ENCODE assay signal across 8 cellular contexts in genomic region chr5:36606437-36607113, GRCh38. TPM values are rescaled to one million over a fixed set of nuclear protein-coding genes. Genes with fewer than 3 reads are reported as not detected.
DNase-seq lines count a peak whose midpoint lies in the region; ATAC-seq, FAIRE-seq and TF ChIP-seq lines count a peak whose summit lies in the region.

TSS of gene SLC1A3 (plus strand) at chr5:36606606. CDS start at chr5:36608424, 1,818 bp downstream.

- no peak for FAIRE-seq in HepG2 (lab: Jason Lieb, UNC)

- POLR2A ChIA-PET in HepG2 (lab: Yijun Ruan, JAX), result no interaction called here

- H4K20me1 ChIP-seq in HepG2 (ENCODE audit: insufficient read depth, low read length), result no peaks in the 10 kb centered on the region

- peaks cover 67% of the 10 kb centered on the region for H3K27me3 Mint-ChIP-seq in activated T-helper 2 cell treated with anti-CD3 and anti-CD28 coated beads, Interferon-gamma antibody, Interleukin-2, Interleukin-4, amounts not matched to agents 10 μg/mL and 5 μg/mL and 100 μg/mL, durations not matched to agents 14 hours and 24 hours and 36 hours (ENCODE audit: low read depth)
- H3K27me3 Mint-ChIP-seq in type B pancreatic cell, result peaks cover 8% of the 10 kb centered on the region

- peak within 1 kb of the TSS; percentile 30 for H3K27ac Mint-ChIP-seq in activated T-helper 2 cell treated with anti-CD3 and anti-CD28 coated beads, Interferon-gamma antibody, Interleukin-2, Interleukin-4, amounts not matched to agents 10 μg/mL and 5 μg/mL and 100 μg/mL, durations not matched to agents 14 hours and 24 hours and 36 hours
- H3K27ac Mint-ChIP-seq in type B pancreatic cell, result peak within 1 kb of the TSS; percentile 84

- ATAC-seq in HepG2, result no peak
- peak; percentile 88 for ATAC-seq in HG02623 (IDR thresholded peaks at IDR 0.05; ENCODE audit: unreplicated experiment)
- peak; percentile 82 for ATAC-seq in gastroesophageal sphincter

- TF ChIP-seq RAD21 in liver (IDR thresholded peaks at IDR 0.05) (no peak), HepG2 (CRISPR knock-in tag; IDR thresholded peaks at IDR 0.05) (no peak)

- TF ChIP-seq EP300 in HepG2 (IDR thresholded peaks at IDR 0.05; ENCODE audit: low read depth in 2 of 2, low read length in 2 of 2) (no peak), HepG2 (CRISPR knock-in tag; IDR thresholded peaks at IDR 0.05; ENCODE audit: borderline replicate concordance) (no peak), gastroesophageal sphincter (IDR thresholded peaks at IDR 0.05) (no peak)

- H3K27ac ChIP-seq in liver (ENCODE audit: low read depth in 1 of 2, low read length in 2 of 2) (no peak within 1 kb of the TSS), HepG2 (ENCODE audit: extremely low read length, insufficient read depth, low read length) (no peak within 1 kb of the TSS), gastroesophageal sphincter (peak within 1 kb of the TSS; percentile 27 to 73 (median 58))

- DNase-seq in HepG2 (ENCODE audit: low spot score) (no peak), NB4 (ENCODE audit: low read depth) (peak; percentile 73), type B pancreatic cell (ENCODE audit: extremely low spot score, unreplicated experiment) (no peak)
- peak; percentile 16 for DNase-seq in activated T-helper 2 cell treated with anti-CD3 and anti-CD28 coated beads, Interferon-gamma antibody, Interleukin-2, Interleukin-4, amounts not matched to agents 10 μg/mL and 5 μg/mL and 100 μg/mL, durations not matched to agents 14 hours and 24 hours and 36 hours (ENCODE audit: low spot score)

- in situ Hi-C loops in HepG2 (cut with HindIII; ENCODE audit: extremely low pct_ligation_motif_present, low pct_unique_long_range_greater_than_20kb), result no loop called here

- CTCF ChIA-PET in HepG2 (lab: Yijun Ruan, JAX; ENCODE audit: low intra/inter-chr PET ratio, low total read pairs), result no interaction called here

- no peaks in the 10 kb centered on the region for H3K36me3 ChIP-seq in liver (ENCODE audit: control insufficient read depth in 4 of 4, insufficient read depth in 3 of 4, low read depth in 1 of 4, low read length in 3 of 4)
- H3K36me3 ChIP-seq in HepG2 (replicated peaks in 1 of 2; ENCODE audit: control insufficient read depth in 1 of 2, insufficient read depth in 2 of 2, low read length in 2 of 2), result no peaks in the 10 kb centered on the region
- no peaks in the 10 kb centered on the region for H3K36me3 ChIP-seq in gastroesophageal sphincter
- peaks cover 16% of the 10 kb centered on the region for H3K36me3 ChIP-seq in neuron (ENCODE audit: insufficient read depth, low read length)

- H3K79me2 ChIP-seq in HepG2 (ENCODE audit: insufficient read depth, low read length), result no peaks in the 10 kb centered on the region

- peaks cover 16% of the 10 kb centered on the region for H3K4me1 Mint-ChIP-seq in activated T-helper 2 cell treated with anti-CD3 and anti-CD28 coated beads, Interferon-gamma antibody, Interleukin-2, Interleukin-4, amounts not matched to agents 10 μg/mL and 5 μg/mL and 100 μg/mL, durations not matched to agents 14 hours and 24 hours and 36 hours (ENCODE audit: low read depth)
- peaks cover 36% of the 10 kb centered on the region for H3K4me1 Mint-ChIP-seq in type B pancreatic cell (ENCODE audit: unreplicated experiment)

- H3K9me3 ChIP-seq in liver (ENCODE audit: control insufficient read depth in 4 of 4, low read length in 3 of 4) (peaks cover 0 to 2% (median under 1%) of the 10 kb centered on the region in 4 donors), HepG2 (ENCODE audit: low read length) (no peaks in the 10 kb centered on the region), gastroesophageal sphincter (no peaks in the 10 kb centered on the region), neuron (ENCODE audit: low read length) (peaks cover 3% of the 10 kb centered on the region)

- peak within 1 kb of the TSS; percentile 3 to 38 (median 37) for H3K4me3 ChIP-seq in liver (ENCODE audit: low read depth in 1 of 3, low read length in 3 of 3)
- no peak within 1 kb of the TSS for H3K4me3 ChIP-seq in HepG2 (replicated peaks in 1 of 3; ENCODE audit: insufficient read depth in 1 of 3, low read depth in 2 of 3, low read length in 3 of 3)
- H3K4me3 ChIP-seq in NB4 (ENCODE audit: low read depth, low read length), result peak within 1 kb of the TSS; percentile 67
- H3K4me3 ChIP-seq in gastroesophageal sphincter, result peak within 1 kb of the TSS; percentile 60 to 98
- H3K4me3 ChIP-seq in neuron (ENCODE audit: low read length), result peak within 1 kb of the TSS; percentile 83

- no peak within 1 kb of the TSS for H3K4me2 ChIP-seq in HepG2 (ENCODE audit: low read depth, low read length)

- peak within 1 kb of the TSS; percentile 63 for H3K4me3 Mint-ChIP-seq in activated T-helper 2 cell treated with anti-CD3 and anti-CD28 coated beads, Interferon-gamma antibody, Interleukin-2, Interleukin-4, amounts not matched to agents 10 μg/mL and 5 μg/mL and 100 μg/mL, durations not matched to agents 14 hours and 24 hours and 36 hours (ENCODE audit: low read depth)
- peak within 1 kb of the TSS; percentile 91 for H3K4me3 Mint-ChIP-seq in type B pancreatic cell

- BruUV-seq in HepG2 (replicated peaks; lab: Mats Ljungman, UMichigan), result no TSS peak

- H3K4me1 ChIP-seq in liver (ENCODE audit: control insufficient read depth in 4 of 4, insufficient read depth in 4 of 4, low read length in 3 of 4) (peaks cover 0 to 13% (median 8%) of the 10 kb centered on the region in 4 donors), HepG2 (ENCODE audit: insufficient read depth, low read length) (no peaks in the 10 kb centered on the region), gastroesophageal sphincter (peaks cover 0 to 30% (median 0%) of the 10 kb centered on the region in 3 donors), neuron (ENCODE audit: insufficient read depth, low read length) (peaks cover 24% of the 10 kb centered on the region)

- H2AFZ ChIP-seq in HepG2 (ENCODE audit: low read length) (no peak within 1 kb of the TSS), neuron (ENCODE audit: low read depth, low read length) (peak within 1 kb of the TSS; percentile 85)

- TF ChIP-seq POLR2A in HepG2 (IDR thresholded peaks at IDR 0.05; ENCODE audit: insufficient read depth in 1 of 2, low read depth in 2 of 2, low read length in 2 of 2) (no peak), NB4 (IDR thresholded peaks at IDR 0.05; ENCODE audit: extremely low read depth, insufficient read length) (peak; percentile 48), gastroesophageal sphincter (IDR thresholded peaks at IDR 0.05) (peak; percentile 28 to 31)

- 3% methylated on average over 20 of the region's 20 CpGs for WGBS in liver
- WGBS in HepG2 (ENCODE audit: low lambda C conversion rate), result 13% methylated on average over 20 of the region's 20 CpGs
- WGBS in gastroesophageal sphincter (ENCODE audit: low coverage in 1 of 2), 2 donors, result 0 to 3% methylated on average over 8 to 20 of the region's 20 CpGs

- H3K9ac ChIP-seq in liver (ENCODE audit: low read depth in 1 of 2, low read length in 2 of 2) (peak within 1 kb of the TSS; percentile 2 to 41), HepG2 (ENCODE audit: insufficient read depth, low read depth, low read length) (no peak within 1 kb of the TSS)

- no peaks in the 10 kb centered on the region for H3K36me3 Mint-ChIP-seq in activated T-helper 2 cell treated with anti-CD3 and anti-CD28 coated beads, Interferon-gamma antibody, Interleukin-2, Interleukin-4, amounts not matched to agents 10 μg/mL and 5 μg/mL and 100 μg/mL, durations not matched to agents 14 hours and 24 hours and 36 hours (ENCODE audit: low read depth)
- H3K36me3 Mint-ChIP-seq in type B pancreatic cell, result peaks cover 14% of the 10 kb centered on the region

- H3K27me3 ChIP-seq in liver (ENCODE audit: control insufficient read depth in 4 of 4, insufficient read depth in 4 of 4, low read length in 3 of 4), result peaks cover 0 to 3% (median 1%) of the 10 kb centered on the region in 4 donors
- H3K27me3 ChIP-seq in HepG2 (ENCODE audit: control insufficient read depth in 1 of 2, insufficient read depth in 2 of 2, low read length in 2 of 2), result peaks cover 0 to 27% of the 10 kb centered on the region in 2 experiments; a peak in 3 of 5 replicates
- no peaks in the 10 kb centered on the region for H3K27me3 ChIP-seq in gastroesophageal sphincter
- no peaks in the 10 kb centered on the region for H3K27me3 ChIP-seq in neuron (ENCODE audit: insufficient read depth, low read length)

- intact Hi-C loops in HepG2 (cut with micrococcal nuclease; ENCODE audit: unreplicated experiment), result no loop called here
- intact Hi-C loops in activated T-helper 2 cell treated with anti-CD3 and anti-CD28 coated beads, Interferon-gamma antibody, Interleukin-2, Interleukin-4, amounts not matched to agents 10 μg/mL and 5 μg/mL and 100 μg/mL, durations not matched to agents 14 hours and 24 hours and 36 hours (cut with micrococcal nuclease), result loop anchor here (5.0 kb wide), 1 partner anchor 86 kb away; no protein-coding TSS in a partner anchor

- no peaks in the 10 kb centered on the region for H3K9me3 Mint-ChIP-seq in activated T-helper 2 cell treated with anti-CD3 and anti-CD28 coated beads, Interferon-gamma antibody, Interleukin-2, Interleukin-4, amounts not matched to agents 10 μg/mL and 5 μg/mL and 100 μg/mL, durations not matched to agents 14 hours and 24 hours and 36 hours
- no peaks in the 10 kb centered on the region for H3K9me3 Mint-ChIP-seq in type B pancreatic cell

- no peak for TF ChIP-seq CTCF in liver (IDR thresholded peaks at IDR 0.05; ENCODE audit: low read depth, low read length, missing input control)
- no peak for TF ChIP-seq CTCF in HepG2 (CRISPR knock-in tag; IDR thresholded peaks at IDR 0.05)
- TF ChIP-seq CTCF in NB4 (IDR thresholded peaks at IDR 0.05; ENCODE audit: low read depth, low read length), result no peak
- no peak for TF ChIP-seq CTCF in gastroesophageal sphincter (IDR thresholded peaks at IDR 0.05)
- TF ChIP-seq CTCF in type B pancreatic cell (conservative IDR thresholded peaks at IDR 0.05), result no peak

RNA-seq across cellular contexts. Expression of gene SLC1A3, which starts in this region (rescaled TPM):
- total RNA-seq in liver (1 to 10 TPM; 3.3 to 8.8 TPM), HepG2 (2016; rRNA removed; fragmentation: Illumina TruSeq; extraction: Trizol) (not detected in 2 replicates), gastroesophageal sphincter (10 to 100 TPM in 3 of 4 donors, 1 to 10 TPM in 1; 8.9 to 24.6 (median 16.4) TPM), type B pancreatic cell (ENCODE audit: low replicate concordance) (15.3 and 93.2 TPM in 2 replicates)
- polyA plus RNA-seq in liver (1 to 10 TPM; 1.8 to 2.2 TPM), HepG2 (2011; rRNA removed) (0.09 TPM in 1 of 2 replicates, not detected in the other)
- 0.09 TPM in 1 of 2 replicates, not detected in the other for total RNA-seq in HepG2 (2016; cell fraction: cytosol; rRNA removed; fragmentation: Illumina TruSeq; extraction: Trizol; ENCODE audit: low read depth)
- 0.04 TPM in 1 of 2 replicates, not detected in the other for total RNA-seq in HepG2 (2016; cell fraction: insoluble cytoplasmic fraction; rRNA removed; fragmentation: Illumina TruSeq; extraction: Trizol)
- 0.12 TPM in 1 of 2 replicates, not detected in the other for total RNA-seq in HepG2 (2016; cell fraction: membrane; rRNA removed; fragmentation: Illumina TruSeq; extraction: Trizol)
- total RNA-seq in HepG2 (2016; cell fraction: nucleus; rRNA removed; fragmentation: Illumina TruSeq; extraction: Trizol), result not detected in 2 replicates
- polyA plus RNA-seq in HepG2 (2011; cell fraction: cytosol; rRNA removed), result 0.05 TPM in 1 of 2 replicates, not detected in the other
- not detected in 2 replicates for polyA plus RNA-seq in HepG2 (2011; cell fraction: nucleus; rRNA removed)
- not detected in 2 replicates for polyA plus RNA-seq in HepG2 (2012)
- polyA plus RNA-seq in HepG2 (2016; cell fraction: cytosol; fragmentation: Illumina TruSeq; extraction: Trizol; ENCODE audit: low read depth), result not detected in 2 replicates
- not detected in 2 replicates for polyA plus RNA-seq in HepG2 (2016; cell fraction: insoluble cytoplasmic fraction; fragmentation: Illumina TruSeq; extraction: Trizol; ENCODE audit: low read depth)
- polyA plus RNA-seq in HepG2 (2016; cell fraction: membrane; fragmentation: Illumina TruSeq; extraction: Trizol; ENCODE audit: low read depth), result not detected in 2 replicates
- polyA plus RNA-seq in HepG2 (2016; cell fraction: nucleus; fragmentation: Illumina TruSeq; extraction: Trizol; ENCODE audit: insufficient read depth, low read depth), result not detected in 2 replicates
- polyA minus RNA-seq in HepG2 (2011; rRNA and poly(A)+ RNA removed; ENCODE audit: low replicate concordance), result 126 TPM in 1 of 2 replicates, not detected in the other
- 0.89 TPM in 1 of 2 replicates, not detected in the other for polyA minus RNA-seq in HepG2 (2011; cell fraction: cytosol; rRNA and poly(A)+ RNA removed)
- not detected in 2 replicates for polyA minus RNA-seq in HepG2 (2011; cell fraction: nucleus; rRNA and poly(A)+ RNA removed)
- not detected in 2 replicates for total RNA-seq in activated T-helper 2 cell treated with anti-CD3 and anti-CD28 coated beads, Interferon-gamma antibody, Interleukin-2, Interleukin-4, amounts not matched to agents 10 μg/mL and 5 μg/mL and 100 μg/mL, durations not matched to agents 14 hours and 24 hours and 36 hours

Comparison
In these comparisons a context has a peak if more than half of its experiments do, and no peak if none do; other contexts are left out.
1. H3K4me3 ChIP-seq: peak in liver (3 of 3), NB4 (single experiment), gastroesophageal sphincter (2 of 2) and neuron (single experiment); none in HepG2 (0 of 3).
2. Peak in DNase-seq in activated T-helper 2 cell treated with anti-CD3 and anti-CD28 coated beads, Interferon-gamma antibody, Interleukin-2, Interleukin-4, amounts not matched to agents 10 μg/mL and 5 μg/mL and 100 μg/mL, durations not matched to agents 14 hours and 24 hours and 36 hours; RNA of the gene not detected or under 1 TPM.
3. H3K27ac ChIP-seq: peak in gastroesophageal sphincter (4 of 4); none in liver (0 of 2) and HepG2 (single experiment).
4. POLR2A ChIP-seq: peak in NB4 (single experiment) and gastroesophageal sphincter (2 of 2); none in HepG2 (0 of 2).